In genomic region chr22:43151251-43152000, GRCh38 we compare ENCODE assay signal across 8 cellular contexts. TPM values are rescaled to one million over a fixed set of nuclear protein-coding genes. Genes with fewer than 3 reads are reported as not detected.
A peak's percentile ranks its signal among the peaks of the same experiment; 100 is the strongest.
DNase-seq lines count a peak whose midpoint lies in the region; ATAC-seq and TF ChIP-seq lines count a peak whose summit lies in the region.

TSS of gene TSPO (plus strand) at chr22:43151559. CDS start at chr22:43159239, 7,680 bp downstream.

- peaks cover 31 to 33% of the 10 kb centered on the region in 2 donors for H3K4me1 Mint-ChIP-seq in natural killer cell
- peaks cover 37% of the 10 kb centered on the region for H3K4me1 Mint-ChIP-seq in stimulated activated naive CD8-positive, alpha-beta T cell treated with anti-CD3 and anti-CD28 coated beads, Interleukin-15, Interleukin-2, amounts not matched to agents 100 ng/mL and 50 ng/mL, for 24 hours (ENCODE audit: low read depth)

- peak; percentile 76 to 79 (median 78) for ATAC-seq in natural killer cell
- no peak for ATAC-seq in GM19395 (IDR thresholded peaks at IDR 0.05; ENCODE audit: unreplicated experiment)

- H3K27me3 Mint-ChIP-seq in natural killer cell (ENCODE audit: low read depth in 2 of 2) = no peaks in the 10 kb centered on the region
- H3K27me3 Mint-ChIP-seq in stimulated activated naive CD8-positive, alpha-beta T cell treated with anti-CD3 and anti-CD28 coated beads, Interleukin-15, Interleukin-2, amounts not matched to agents 100 ng/mL and 50 ng/mL, for 24 hours = no peaks in the 10 kb centered on the region

- no peaks in the 10 kb centered on the region for H3K9me3 Mint-ChIP-seq in natural killer cell
- no peaks in the 10 kb centered on the region for H3K9me3 Mint-ChIP-seq in stimulated activated naive CD8-positive, alpha-beta T cell treated with anti-CD3 and anti-CD28 coated beads, Interleukin-15, Interleukin-2, amounts not matched to agents 100 ng/mL and 50 ng/mL, for 24 hours

- H3K4me3 ChIP-seq in fibroblast of the aortic adventitia (ENCODE audit: low read depth, low read length) = peak within 1 kb of the TSS; percentile 80

- H3K4me3 Mint-ChIP-seq in natural killer cell = peak within 1 kb of the TSS; percentile 93
- H3K4me3 Mint-ChIP-seq in stimulated activated naive CD8-positive, alpha-beta T cell treated with anti-CD3 and anti-CD28 coated beads, Interleukin-15, Interleukin-2, amounts not matched to agents 100 ng/mL and 50 ng/mL, for 24 hours = peak within 1 kb of the TSS; percentile 86

- intact Hi-C loops in natural killer cell (cut with micrococcal nuclease) = loop anchor here (5.0 kb wide), 1 partner anchor 36 kb away; the partner anchor contains the start of gene TTLL12

- DNase-seq in NCI-H82 (lab: John Stamatoyannopoulos, UW) (peak; percentile 45), NCI-H82 treated with DMSO at 0.1 percent for 48 hours (lab: John Stamatoyannopoulos, UW; ENCODE audit: unreplicated experiment) (no peak), fibroblast of the aortic adventitia (ENCODE audit: low read depth) (peak; percentile 29), natural killer cell (peak; percentile 56)
- DNase-seq in activated effector memory CD4-positive, alpha-beta T cell treated with anti-CD3 and anti-CD28 coated beads, Interleukin-2, amount 50 U/mL, for 16 hours = peak; percentile 88

- no peaks in the 10 kb centered on the region for H3K36me3 Mint-ChIP-seq in natural killer cell
- no peaks in the 10 kb centered on the region for H3K36me3 Mint-ChIP-seq in stimulated activated naive CD8-positive, alpha-beta T cell treated with anti-CD3 and anti-CD28 coated beads, Interleukin-15, Interleukin-2, amounts not matched to agents 100 ng/mL and 50 ng/mL, for 24 hours (ENCODE audit: low read depth)

- no peak for TF ChIP-seq CTCF in fibroblast of the aortic adventitia (IDR thresholded peaks at IDR 0.05; ENCODE audit: insufficient read depth, low read length)
- no peak for TF ChIP-seq CTCF in natural killer cell (IDR thresholded peaks at IDR 0.05)

- H3K27ac Mint-ChIP-seq in natural killer cell = peak within 1 kb of the TSS; percentile 81 to 90
- H3K27ac Mint-ChIP-seq in stimulated activated naive CD8-positive, alpha-beta T cell treated with anti-CD3 and anti-CD28 coated beads, Interleukin-15, Interleukin-2, amounts not matched to agents 100 ng/mL and 50 ng/mL, for 24 hours = peak within 1 kb of the TSS; percentile 87

TF ChIP-seq in PFSK-1, 5 proteins besides CTCF, POLR2A, EP300 and RAD21:
- TF ChIP-seq FOXP2 (optimal IDR thresholded peaks at IDR 0.05; ENCODE audit: borderline replicate concordance, extremely low read depth, extremely low read length, insufficient read depth) (peak; percentile 30), POLR2AphosphoS5 (IDR thresholded peaks at IDR 0.05; ENCODE audit: low read depth, low read length) (no peak)
TF ChIP-seq in PFSK-1: peak in this region for 1.

RNA-seq across cellular contexts. Expression of gene TSPO, which starts in this region (rescaled TPM):
- 434 TPM for polyA plus RNA-seq in PFSK-1 (2012; ENCODE audit: insufficient read length, low read depth)
- total RNA-seq in fibroblast of the aortic adventitia (ENCODE audit: low replicate concordance) (129 and 222 TPM in 2 replicates), natural killer cell (10 to 100 TPM; 52.1 to 81.7 (median 59.3) TPM)
